Comparison of ENCODE assay signal across 9 cellular contexts in genomic region chr17:933168-934083, GRCh38. TPM values are rescaled to one million over a fixed set of nuclear protein-coding genes. Genes with fewer than 3 reads are reported as not detected.
DNase-seq lines count a peak whose midpoint lies in the region; ATAC-seq and TF ChIP-seq lines count a peak whose summit lies in the region.
"Had no signal": no experiment of that assay in that cellular context is flagged by ENCODE, and none has a peak within 500 bp of the region (broad histone marks: within the 10 kb centered on the region; RNA-seq: fewer than 3 reads in every experiment).

No MANE protein-coding gene starts in this region.

- H3K9me3 Mint-ChIP-seq in WTC11: no peaks in the 10 kb centered on the region

- peaks cover 6% of the 10 kb centered on the region for H3K4me1 ChIP-seq in right cardiac atrium (ENCODE audit: control insufficient read depth, insufficient read depth, low read length)
- H3K4me1 ChIP-seq: ascending aorta had no signal

- H3K27me3 ChIP-seq in right cardiac atrium (ENCODE audit: control insufficient read depth, insufficient read depth): no peaks in the 10 kb centered on the region
- H3K27me3 ChIP-seq: ascending aorta had no signal

- CTCF ChIA-PET in WTC11 (lab: Charles Lee): interaction anchor here (0.5 to 1.5 kb wide), 5 partner anchors 48 to 138 kb away, joined by 3 to 8 read pairs (median 4); no protein-coding TSS in a partner anchor

- H3K27me3 Mint-ChIP-seq in WTC11 (ENCODE audit: low read depth): no peaks in the 10 kb centered on the region

- peaks cover 8% of the 10 kb centered on the region for H3K36me3 Mint-ChIP-seq in WTC11

- POLR2A ChIA-PET in WTC11 (lab: Charles Lee): interaction anchor here (0.5 to 1.9 kb wide), 3 partner anchors 18 to 604 kb away, joined by 3 to 5 read pairs (median 3); no protein-coding TSS in a partner anchor

- TF ChIP-seq CTCF in WTC11 (IDR thresholded peaks at IDR 0.05): no peak

- H3K4me1 Mint-ChIP-seq in WTC11: peaks cover 54% of the 10 kb centered on the region

- no peaks in the 10 kb centered on the region for H3K9me3 ChIP-seq in right cardiac atrium (ENCODE audit: control insufficient read depth, low read length)
- H3K9me3 ChIP-seq: ascending aorta had no signal

- ATAC-seq in WTC11: peak; percentile 78
- ATAC-seq in right cardiac atrium: peak; percentile 61 to 87
- no peak for ATAC-seq in HG03378 (IDR thresholded peaks at IDR 0.05; ENCODE audit: unreplicated experiment)
- no peak for ATAC-seq in GM19397 (IDR thresholded peaks at IDR 0.05; ENCODE audit: unreplicated experiment)

- intact Hi-C loops in right cardiac atrium (cut with DNase I): no loop called here

- H3K4me3 ChIP-seq in right cardiac atrium (ENCODE audit: low read length) (no peak overlapping the region), skin epidermis (no peak overlapping the region)

- in situ Hi-C loops in G401 (cut with HindIII; ENCODE audit: low sequenced_read_pairs): no loop called here

- H3K4me3 Mint-ChIP-seq in WTC11: peak overlapping the region; percentile 2

- no peak overlapping the region for H3K27ac ChIP-seq in right cardiac atrium (ENCODE audit: low read length)
- H3K27ac ChIP-seq in skin epidermis: peak overlapping the region in 15 of 21 experiments; percentile 1 to 73 (median 49)

- WGBS in right cardiac atrium: 25% methylated on average over 18 of the region's 18 CpGs

- peak overlapping the region; percentile 82 for H3K27ac Mint-ChIP-seq in WTC11

- DNase-seq in HCEC 1CT (peak; percentile 84), WTC11 (ENCODE audit: low spot score) (no peak), right cardiac atrium (no peak), G401 (ENCODE audit: low spot score) (no peak), NCI-H82 treated with DMSO at 0.1 percent for 48 hours (lab: John Stamatoyannopoulos, UW; ENCODE audit: unreplicated experiment) (no peak)

TF ChIP-seq in WTC11, 78 proteins besides CTCF, POLR2A, EP300 and RAD21:
- no peak for TF ChIP-seq TEAD4 (CRISPR knock-in tag; IDR thresholded peaks at IDR 0.05)
- peak; percentile 48; the same call in 1 of the 2 replicates for TF ChIP-seq TEAD1 (CRISPR knock-in tag; IDR thresholded peaks at IDR 0.05)
- no peak for TF ChIP-seq ZSCAN18 (CRISPR knock-in tag; IDR thresholded peaks at IDR 0.05)

RNA-seq across cellular contexts. Expression of gene NXN, which starts 46.1 kb away (rescaled TPM):
- total RNA-seq in WTC11 (2021) (96.8 to 100 TPM (median 98.7 TPM) in 3 replicates), right cardiac atrium (10 to 100 TPM; 14.7 to 21.8 (median 17.3) TPM)
- 11.6 TPM for polyA plus RNA-seq in right cardiac atrium
- total RNA-seq in G401 (2014; rRNA removed; shearing (Covaris generic)): 133 and 147 TPM in 2 replicates

Comparison
In these comparisons a context has a peak if more than half of its experiments do, and no peak if none do; other contexts are left out.
1. ATAC-seq: peak in WTC11 (single experiment) and right cardiac atrium (2 of 2); none in HG03378 (single experiment) and GM19397 (single experiment).